10 cellular contexts compared by ENCODE assay signal in the genomic region with DNA sequence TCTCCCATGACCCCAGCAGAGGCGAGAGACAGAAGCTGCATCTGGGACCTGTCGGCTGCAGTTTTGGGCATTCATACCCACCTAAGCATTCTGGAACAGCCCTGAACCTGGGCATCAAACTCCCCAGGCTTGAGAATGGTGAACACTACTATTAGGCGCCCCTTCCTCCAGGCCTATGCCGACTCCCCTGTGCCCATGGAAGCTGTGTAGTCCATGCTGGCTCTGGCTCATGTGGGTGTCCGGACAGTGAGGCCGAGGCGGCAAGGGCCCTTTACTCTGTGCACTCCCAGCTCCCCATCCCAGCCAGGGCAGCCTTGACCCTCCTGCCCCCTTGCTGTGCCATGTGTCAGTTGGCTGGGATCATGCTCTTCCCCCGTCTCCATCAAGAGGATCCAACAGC.
A peak's percentile ranks its signal among the peaks of the same experiment; 100 is the strongest.
DNase-seq lines count a peak whose midpoint lies in the region; ATAC-seq and TF ChIP-seq lines count a peak whose summit lies in the region.
"Had no signal": no experiment of that assay in that cellular context is flagged by ENCODE, and none has a peak within 500 bp of the region (broad histone marks: within the 10 kb centered on the region; RNA-seq: fewer than 3 reads in every experiment).

No MANE protein-coding gene starts in this region.

- no peak for TF ChIP-seq POLR2A in gastroesophageal sphincter (IDR thresholded peaks at IDR 0.05)

- H3K79me2 ChIP-seq in trophoblast cell (ENCODE audit: control insufficient read depth, insufficient read depth, low read length, poor library complexity) = peaks cover 6% of the 10 kb centered on the region

- H3K36me3 ChIP-seq in gastroesophageal sphincter (peaks cover 0 to 16% of the 10 kb centered on the region in 2 donors), trophoblast cell (ENCODE audit: control insufficient read depth in 1 of 2, insufficient read depth in 2 of 2, low read length in 2 of 2) (peaks cover 0 to 4% of the 10 kb centered on the region in 2 experiments)
- no peaks in the 10 kb centered on the region for H3K36me3 ChIP-seq in naive thymus-derived CD4-positive, alpha-beta T cell (ENCODE audit: control insufficient read depth in 2 of 3, insufficient read depth in 3 of 3, low read length in 3 of 3)

- H2BK120ac ChIP-seq in trophoblast cell (ENCODE audit: insufficient read depth, low read length, poor library complexity) = peak overlapping the region; percentile 93

- peak overlapping the region; percentile 24 for H3K4ac ChIP-seq in trophoblast cell (ENCODE audit: low read depth, low read length)

- peak overlapping the region; percentile 98 for H4K91ac ChIP-seq in trophoblast cell (ENCODE audit: low read depth, low read length)

- no peaks in the 10 kb centered on the region for H3K36me3 Mint-ChIP-seq in natural killer cell
- H3K36me3 Mint-ChIP-seq in natural killer cell treated with Interleukin-12 subunit alpha and Interleukin-12 subunit beta and Interleukin-15 and Interleukin-18, amount 100 ng/mL, for 72 hours = no peaks in the 10 kb centered on the region
- no peaks in the 10 kb centered on the region for H3K36me3 Mint-ChIP-seq in naive thymus-derived CD4-positive, alpha-beta T cell
- H3K36me3 Mint-ChIP-seq: activated CD4-positive, alpha-beta memory T cell treated with anti-CD3 and anti-CD28 coated beads for 36 hours had no signal

- peak overlapping the region; percentile 33 for H2AK5ac ChIP-seq in trophoblast cell (ENCODE audit: low read length)

- H2BK5ac ChIP-seq in trophoblast cell (ENCODE audit: low read depth, low read length, poor library complexity) = peak overlapping the region; percentile 89

- peaks cover 8 to 13% of the 10 kb centered on the region in 2 donors for H3K27me3 Mint-ChIP-seq in natural killer cell (ENCODE audit: low read depth in 2 of 2)
- H3K27me3 Mint-ChIP-seq in natural killer cell treated with Interleukin-12 subunit alpha and Interleukin-12 subunit beta and Interleukin-15 and Interleukin-18, amount 100 ng/mL, for 72 hours = peaks cover 0 to 8% of the 10 kb centered on the region in 2 donors
- no peaks in the 10 kb centered on the region for H3K27me3 Mint-ChIP-seq in naive thymus-derived CD4-positive, alpha-beta T cell
- H3K27me3 Mint-ChIP-seq: activated CD4-positive, alpha-beta memory T cell treated with anti-CD3 and anti-CD28 coated beads for 36 hours had no signal

- intact Hi-C loops in natural killer cell (cut with micrococcal nuclease) = no loop called here
- intact Hi-C loops in naive thymus-derived CD4-positive, alpha-beta T cell (cut with micrococcal nuclease) = loop anchor here (5.0 kb wide), 2 partner anchors 88 to 323 kb away; a partner anchor contains a TSS

- H3K27ac ChIP-seq in gastroesophageal sphincter (peak overlapping the region in 3 of 4 donors; percentile 69 to 92 (median 73)), trophoblast cell (ENCODE audit: low read depth, low read length) (peak overlapping the region; percentile 66)
- H3K27ac ChIP-seq in naive thymus-derived CD4-positive, alpha-beta T cell (ENCODE audit: low read depth, low read length) = no peak overlapping the region

- H4K8ac ChIP-seq in trophoblast cell (ENCODE audit: low read depth, low read length) = peak overlapping the region; percentile 70

- peak overlapping the region; percentile 68 for H3K18ac ChIP-seq in trophoblast cell (ENCODE audit: low read length)

- 100% methylated on average over 2 of the region's 8 CpGs; no CpG with 5 or more reads in 1 of the 2 donors for WGBS in gastroesophageal sphincter (ENCODE audit: low coverage in 1 of 2), 2 donors
- WGBS in trophoblast cell (ENCODE audit: extremely low coverage, insufficient coverage, insufficient read length) = no CpG with 5 or more reads among the region's 8 CpGs

- H3K23ac ChIP-seq in trophoblast cell (ENCODE audit: low read length) = no peak overlapping the region

- POLR2A ChIA-PET in HEK293T (lab: Yijun Ruan, JAX) = interaction anchor here (1.2 to 4.5 kb wide), 3 partner anchors 89 to 103 kb away, joined by 3 to 81 read pairs (median 12); a partner anchor contains a TSS
- POLR2A ChIA-PET in naive thymus-derived CD4-positive, alpha-beta T cell (lab: Charles Lee) = interaction anchor here (1.1 to 26.4 kb wide), 3 partner anchors 46 to 102 kb away, joined by 3 to 664 read pairs (median 33); a partner anchor contains a TSS

- peak overlapping the region; percentile 1 for H2AFZ ChIP-seq in trophoblast cell (ENCODE audit: insufficient read depth, low read length, poor library complexity)

- H3K9me3 Mint-ChIP-seq in natural killer cell = no peaks in the 10 kb centered on the region
- no peaks in the 10 kb centered on the region for H3K9me3 Mint-ChIP-seq in natural killer cell treated with Interleukin-12 subunit alpha and Interleukin-12 subunit beta and Interleukin-15 and Interleukin-18, amount 100 ng/mL, for 72 hours
- H3K9me3 Mint-ChIP-seq in naive thymus-derived CD4-positive, alpha-beta T cell = no peaks in the 10 kb centered on the region
- H3K9me3 Mint-ChIP-seq: activated CD4-positive, alpha-beta memory T cell treated with anti-CD3 and anti-CD28 coated beads for 36 hours had no signal

- DNase-seq in natural killer cell (peak; percentile 13), trophoblast cell (no peak), NCI-H1092 (lab: John Stamatoyannopoulos, UW) (no peak), HEK293T (ENCODE audit: extremely low spot score) (no peak), NCI-H2081 treated with DMSO at 0.1 percent for 48 hours (lab: John Stamatoyannopoulos, UW) (no peak)
- no peak for DNase-seq in natural killer cell treated with Interleukin-12 subunit alpha and Interleukin-12 subunit beta and Interleukin-15 and Interleukin-18, amount 100 ng/mL, for 72 hours (ENCODE audit: low spot score)
- no peak for DNase-seq in naive thymus-derived CD4-positive, alpha-beta T cell
- DNase-seq: activated CD4-positive, alpha-beta memory T cell treated with anti-CD3 and anti-CD28 coated beads for 36 hours; activated naive CD4-positive, alpha-beta T cell treated with anti-CD3 and anti-CD28 coated beads, Interleukin-2, amount 50 U/mL, for 16 hours had no signal

- peaks cover 27% of the 10 kb centered on the region for H3K79me1 ChIP-seq in trophoblast cell (ENCODE audit: low read length)

- H3K27ac Mint-ChIP-seq in natural killer cell = no peak overlapping the region
- no peak overlapping the region for H3K27ac Mint-ChIP-seq in natural killer cell treated with Interleukin-12 subunit alpha and Interleukin-12 subunit beta and Interleukin-15 and Interleukin-18, amount 100 ng/mL, for 72 hours
- H3K27ac Mint-ChIP-seq in naive thymus-derived CD4-positive, alpha-beta T cell = peak overlapping the region in 2 of 9 donors; percentile 42 to 70
- H3K27ac Mint-ChIP-seq: activated CD4-positive, alpha-beta memory T cell treated with anti-CD3 and anti-CD28 coated beads for 36 hours had no signal

- H4K12ac ChIP-seq in trophoblast cell (ENCODE audit: low read depth, low read length) = no peak overlapping the region

- TF ChIP-seq CTCF in natural killer cell (IDR thresholded peaks at IDR 0.05) (no peak), gastroesophageal sphincter (IDR thresholded peaks at IDR 0.05) (no peak)

- H3K4me1 ChIP-seq in gastroesophageal sphincter = peaks cover 0 to 58% (median 30%) of the 10 kb centered on the region in 3 donors
- peaks cover 24 to 37% of the 10 kb centered on the region in 2 experiments for H3K4me1 ChIP-seq in trophoblast cell (ENCODE audit: control insufficient read depth in 1 of 2, insufficient read depth in 2 of 2, low read length in 2 of 2)
- H3K4me1 ChIP-seq in naive thymus-derived CD4-positive, alpha-beta T cell (ENCODE audit: control insufficient read depth in 2 of 2, insufficient read depth in 2 of 2, low read length in 2 of 2) = peaks cover 0 to 7% of the 10 kb centered on the region in 2 donors

- peak overlapping the region; percentile 63 for H3K14ac ChIP-seq in trophoblast cell (ENCODE audit: low read length)

- H3K27me3 ChIP-seq in gastroesophageal sphincter (no peaks in the 10 kb centered on the region), trophoblast cell (ENCODE audit: insufficient read depth, low read length) (no peaks in the 10 kb centered on the region)
- no peaks in the 10 kb centered on the region for H3K27me3 ChIP-seq in naive thymus-derived CD4-positive, alpha-beta T cell (ENCODE audit: control insufficient read depth in 2 of 2, insufficient read depth in 2 of 2, low read length in 2 of 2)

- H3K4me3 ChIP-seq in gastroesophageal sphincter (no peak overlapping the region), trophoblast cell (ENCODE audit: low read depth, low read length) (no peak overlapping the region)
- no peak overlapping the region for H3K4me3 ChIP-seq in naive thymus-derived CD4-positive, alpha-beta T cell (ENCODE audit: low read length)

- CTCF ChIA-PET in HEK293T (lab: Yijun Ruan, JAX) = interaction anchor here (0.9 to 4.3 kb wide), 4 partner anchors 10 to 103 kb away, joined by 3 to 40 read pairs (median 14); no protein-coding TSS in a partner anchor
- CTCF ChIA-PET in naive thymus-derived CD4-positive, alpha-beta T cell (lab: Charles Lee) = interaction anchor here (0.8 to 20.2 kb wide), 8 partner anchors 10 to 138 kb away, joined by 3 to 393 read pairs (median 4); no protein-coding TSS in a partner anchor

- H3K9ac ChIP-seq in trophoblast cell (ENCODE audit: low read length) = no peak overlapping the region

- H3K4me1 Mint-ChIP-seq in natural killer cell = peaks cover 7 to 14% of the 10 kb centered on the region in 2 donors
- peaks cover 8 to 10% of the 10 kb centered on the region in 2 donors for H3K4me1 Mint-ChIP-seq in natural killer cell treated with Interleukin-12 subunit alpha and Interleukin-12 subunit beta and Interleukin-15 and Interleukin-18, amount 100 ng/mL, for 72 hours (ENCODE audit: low read depth in 2 of 2)
- H3K4me1 Mint-ChIP-seq in naive thymus-derived CD4-positive, alpha-beta T cell = peaks cover 4 to 15% (median 12%) of the 10 kb centered on the region in 7 donors

- ATAC-seq in natural killer cell (no peak), gastroesophageal sphincter (no peak)
- no peak for ATAC-seq in natural killer cell treated with Interleukin-12 subunit alpha and Interleukin-12 subunit beta and Interleukin-15 and Interleukin-18, amount 100 ng/mL, for 72 hours
- ATAC-seq in naive thymus-derived CD4-positive, alpha-beta T cell = no peak

- no peak overlapping the region for H3K4me2 ChIP-seq in trophoblast cell (ENCODE audit: low read length)

- H3K9me3 ChIP-seq in gastroesophageal sphincter = no peaks in the 10 kb centered on the region
- H3K9me3 ChIP-seq in trophoblast cell (ENCODE audit: insufficient read depth, low read depth, low read length) = peaks cover 3% of the 10 kb centered on the region
- H3K9me3 ChIP-seq in naive thymus-derived CD4-positive, alpha-beta T cell (ENCODE audit: control insufficient read depth in 2 of 3, low read length in 3 of 3) = no peaks in the 10 kb centered on the region

- peak overlapping the region; percentile 81 for H2BK12ac ChIP-seq in trophoblast cell (ENCODE audit: low read length)

- no peak overlapping the region for H3K4me3 Mint-ChIP-seq in natural killer cell
- H3K4me3 Mint-ChIP-seq in natural killer cell treated with Interleukin-12 subunit alpha and Interleukin-12 subunit beta and Interleukin-15 and Interleukin-18, amount 100 ng/mL, for 72 hours = no peak overlapping the region
- no peak overlapping the region for H3K4me3 Mint-ChIP-seq in naive thymus-derived CD4-positive, alpha-beta T cell
- H3K4me3 Mint-ChIP-seq: activated CD4-positive, alpha-beta memory T cell treated with anti-CD3 and anti-CD28 coated beads for 36 hours had no signal

- no peak for TF ChIP-seq EP300 in gastroesophageal sphincter (IDR thresholded peaks at IDR 0.05)
